In genomic region chr1:113438505-113439271, GRCh38 we compare ENCODE assay signal across 23 cellular contexts.
"Had no signal": no experiment of that assay in that cellular context is flagged by ENCODE, and none has a peak within 500 bp of the region (broad histone marks: within the 10 kb centered on the region; RNA-seq: fewer than 3 reads in every experiment).

No MANE protein-coding gene starts in this region.

- FAIRE-seq: endometrium, TTC549 had no signal

- H3K9me3 ChIP-seq: thyroid gland had no signal

- ATAC-seq: activated T-cell treated with anti-CD3 and anti-CD28 coated beads, Interleukin-2, amount 50 U/mL, for 72 hours; heart right ventricle; left ventricle myocardium superior; right cardiac atrium had no signal

- H2AFZ ChIP-seq: parathyroid adenoma had no signal

- H3K4me1 Mint-ChIP-seq: activated B cell treated with CpG ODN at 0.5 μM for 24 hours; activated naive CD4-positive, alpha-beta T cell treated with anti-CD3 and anti-CD28 coated beads, Interleukin-2, amount 10 ng/mL, durations not matched to agents 7 days and 5 days; immature natural killer cell had no signal

- H3K9ac ChIP-seq: parathyroid adenoma had no signal

- H3K4me1 ChIP-seq: parathyroid adenoma had no signal

- H3K4me3 Mint-ChIP-seq: activated B cell treated with CpG ODN at 0.5 μM for 24 hours; activated CD4-positive, alpha-beta memory T cell treated with anti-CD3 and anti-CD28 coated beads for 36 hours; activated naive CD4-positive, alpha-beta T cell treated with anti-CD3 and anti-CD28 coated beads, Interleukin-2, amount 10 ng/mL, durations not matched to agents 7 days and 5 days; activated T-cell treated with anti-CD3 and anti-CD28 coated beads, Interleukin-2, amount 50 U/mL, for 72 hours; immature natural killer cell; nephron; stimulated activated naive CD8-positive, alpha-beta T cell treated with anti-CD3 and anti-CD28 coated beads, Interleukin-15, Interleukin-2, amounts not matched to agents 100 ng/mL and 50 ng/mL, for 24 hours had no signal

- H3K4me3 ChIP-seq: heart right ventricle, thyroid gland had no signal

- H3K27me3 ChIP-seq: heart right ventricle, thyroid gland had no signal

- H3K36me3 Mint-ChIP-seq: activated naive CD4-positive, alpha-beta T cell treated with anti-CD3 and anti-CD28 coated beads, Interleukin-2, amount 10 ng/mL, durations not matched to agents 7 days and 5 days; immature natural killer cell had no signal

- H3K9me3 Mint-ChIP-seq: activated CD4-positive, alpha-beta memory T cell treated with anti-CD3 and anti-CD28 coated beads for 36 hours; activated naive CD4-positive, alpha-beta T cell treated with anti-CD3 and anti-CD28 coated beads, Interleukin-2, amount 10 ng/mL, durations not matched to agents 7 days and 5 days; nephron had no signal

- DNase-seq: activated B cell treated with CpG ODN at 0.5 μM for 24 hours; activated CD4-positive, alpha-beta memory T cell treated with anti-CD3 and anti-CD28 coated beads for 36 hours; activated CD4-positive, alpha-beta T cell treated with anti-CD3 and anti-CD28 coated beads for 48 hours; activated effector memory CD4-positive, alpha-beta T cell treated with Interleukin-2 at 50 U/mL for 16 hours; activated naive CD4-positive, alpha-beta T cell treated with anti-CD3 and anti-CD28 coated beads, Interleukin-2, amount 10 ng/mL, durations not matched to agents 7 days and 5 days; activated T-cell treated with anti-CD3 and anti-CD28 coated beads, Interleukin-2, amount 50 U/mL, for 72 hours; amygdala; effector CD4-positive, alpha-beta T cell; foreskin fibroblast; heart right ventricle; immature natural killer cell; left ventricle myocardium superior; mammary epithelial cell; right cardiac atrium; stimulated activated CD4-positive, alpha-beta T cell treated with anti-CD3 and anti-CD28 coated beads, Interleukin-1b, Interleukin-23, amount 100 ng/mL, for 48 hours; substantia nigra; T-helper 1 cell; thyroid gland had no signal

- H3K79me2 ChIP-seq: parathyroid adenoma had no signal

- H3K27ac Mint-ChIP-seq: activated B cell treated with CpG ODN at 0.5 μM for 24 hours; activated CD4-positive, alpha-beta memory T cell treated with anti-CD3 and anti-CD28 coated beads for 36 hours; activated naive CD4-positive, alpha-beta T cell treated with anti-CD3 and anti-CD28 coated beads, Interleukin-2, amount 10 ng/mL, durations not matched to agents 7 days and 5 days; activated T-cell treated with anti-CD3 and anti-CD28 coated beads, Interleukin-2, amount 50 U/mL, for 72 hours; immature natural killer cell; nephron; stimulated activated naive CD8-positive, alpha-beta T cell treated with anti-CD3 and anti-CD28 coated beads, Interleukin-15, Interleukin-2, amounts not matched to agents 100 ng/mL and 50 ng/mL, for 24 hours had no signal

- H3K36me3 ChIP-seq: heart right ventricle, thyroid gland had no signal

- H3K27me3 Mint-ChIP-seq: activated CD4-positive, alpha-beta memory T cell treated with anti-CD3 and anti-CD28 coated beads for 36 hours had no signal

- H3K27ac ChIP-seq: heart right ventricle, parathyroid adenoma, thyroid gland had no signal
